In the genomic region with DNA sequence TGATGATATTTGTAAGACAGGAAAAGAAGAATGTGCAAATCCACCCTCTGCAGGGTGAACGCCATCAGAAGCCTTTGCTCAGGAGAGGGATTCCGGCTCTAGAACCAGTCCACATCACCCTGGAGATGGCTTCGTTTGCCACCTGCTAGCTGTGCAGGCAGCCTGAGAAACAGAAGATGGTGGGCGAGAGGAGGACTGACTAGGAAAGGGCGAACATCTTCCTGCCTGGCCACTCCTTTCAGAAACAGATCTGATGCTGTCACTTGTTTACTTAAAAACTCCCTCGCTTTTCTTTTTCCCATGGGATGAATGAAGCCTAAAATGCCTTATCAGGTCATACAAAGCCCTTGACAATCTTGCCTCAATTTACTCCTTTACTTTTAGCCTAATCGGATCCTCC, we compare ENCODE assay signal across 8 cellular contexts. TPM values are rescaled to one million over a fixed set of nuclear protein-coding genes. Genes with fewer than 3 reads are reported as not detected.
DNase-seq lines count a peak whose midpoint lies in the region; ATAC-seq and TF ChIP-seq lines count a peak whose summit lies in the region.

No MANE protein-coding gene starts in this region.

- peak overlapping the region; percentile 74 for H3K4me3 ChIP-seq in RWPE2 (ENCODE audit: severe bottlenecking)
- peak overlapping the region; percentile 70 to 100 (median 98) for H3K4me3 ChIP-seq in esophagus muscularis mucosa
- peak overlapping the region; percentile 99 for H3K4me3 ChIP-seq in psoas muscle

- TF ChIP-seq POLR2A in esophagus muscularis mucosa (IDR thresholded peaks at IDR 0.05; ENCODE audit: low read depth), result no peak

- H3K27ac ChIP-seq in RWPE2 (ENCODE audit: poor library complexity, severe bottlenecking) (no peak overlapping the region), esophagus muscularis mucosa (replicated peaks in 1 of 4) (peak overlapping the region in 2 of 4 donors; percentile 5 to 73), psoas muscle (no peak overlapping the region)

- H3K36me3 ChIP-seq in RWPE2 (ENCODE audit: low read depth), result no peaks in the 10 kb centered on the region; the same call in 1 of the 2 replicates
- no peaks in the 10 kb centered on the region for H3K36me3 ChIP-seq in esophagus muscularis mucosa
- no peaks in the 10 kb centered on the region for H3K36me3 ChIP-seq in psoas muscle (ENCODE audit: insufficient read depth in 1 of 2, low read depth in 1 of 2)

- ATAC-seq in RWPE2 (ENCODE audit: low read depth), result no peak
- ATAC-seq in psoas muscle, result no peak
- ATAC-seq in HG03159 (IDR thresholded peaks at IDR 0.05; ENCODE audit: unreplicated experiment), result no peak
- no peak for ATAC-seq in HG03469 (IDR thresholded peaks at IDR 0.05; ENCODE audit: unreplicated experiment)

- H3K4me1 ChIP-seq in RWPE2 (ENCODE audit: insufficient read depth, poor library complexity, severe bottlenecking), result peaks cover 7% of the 10 kb centered on the region
- H3K4me1 ChIP-seq in esophagus muscularis mucosa, result peaks cover 39 to 65% (median 64%) of the 10 kb centered on the region in 4 donors
- H3K4me1 ChIP-seq in psoas muscle, result peaks cover 34% of the 10 kb centered on the region

- no peak for TF ChIP-seq CTCF in RWPE2 (IDR thresholded peaks at IDR 0.05; ENCODE audit: poor library complexity, severe bottlenecking)
- no peak for TF ChIP-seq CTCF in esophagus muscularis mucosa (IDR thresholded peaks at IDR 0.05)
- no peak for TF ChIP-seq CTCF in psoas muscle (IDR thresholded peaks at IDR 0.05)

- TF ChIP-seq EP300 in esophagus muscularis mucosa (IDR thresholded peaks at IDR 0.05), result no peak

- H3K9me3 ChIP-seq in RWPE2 (ENCODE audit: severe bottlenecking), result no peaks in the 10 kb centered on the region
- H3K9me3 ChIP-seq in esophagus muscularis mucosa, result no peaks in the 10 kb centered on the region
- H3K9me3 ChIP-seq in psoas muscle, result no peaks in the 10 kb centered on the region

- 36% methylated on average over 7 of the region's 7 CpGs for WGBS in esophagus muscularis mucosa
- WGBS in psoas muscle, 3 donors, result 26 to 32% (median 29%) methylated on average over 7 of the region's 7 CpGs

- intact Hi-C loops in esophagus muscularis mucosa (cut with DNase I) (loop anchor here (10.0 kb wide), 1 partner anchor 210 kb away; a partner anchor contains a TSS), psoas muscle (cut with DNase I) (loop anchor here in 1 of 2 donors (10.0 kb wide), 1 partner anchor 110 kb away; no protein-coding TSS in a partner anchor)

- no peaks in the 10 kb centered on the region for H3K27me3 ChIP-seq in RWPE2 (ENCODE audit: insufficient read depth, poor library complexity, severe bottlenecking)
- peaks cover 0 to 7% (median 0%) of the 10 kb centered on the region in 4 donors for H3K27me3 ChIP-seq in esophagus muscularis mucosa
- no peaks in the 10 kb centered on the region for H3K27me3 ChIP-seq in psoas muscle (ENCODE audit: insufficient read depth in 3 of 3, low read length in 2 of 3)

- peak; percentile 10 to 52 (median 18) for DNase-seq in NCI-H1417 (lab: John Stamatoyannopoulos, UW)
- DNase-seq in NCI-H1417 treated with DMSO at 0.1 percent for 48 hours (lab: John Stamatoyannopoulos, UW), result no peak
- DNase-seq in RWPE2 (ENCODE audit: low spot score), result no peak
- no peak for DNase-seq in esophagus muscularis mucosa (ENCODE audit: extremely low spot score)
- DNase-seq in psoas muscle, result no peak
- no peak for DNase-seq in NCI-H2029 treated with DMSO at 0.1 percent for 48 hours (lab: John Stamatoyannopoulos, UW)

RNA-seq across cellular contexts. Expression of a gene that starts 1.2 kb away (rescaled TPM):
- 10 to 100 TPM; 49.2 to 80.8 (median 60.4) TPM for total RNA-seq in esophagus muscularis mucosa
- total RNA-seq in psoas muscle, result 10 to 100 TPM; 15.0 to 19.9 (median 18.2) TPM
- polyA plus RNA-seq in psoas muscle, result 1 to 10 TPM; 7.6 to 9.6 (median 8.2) TPM

RNA-seq across cellular contexts. Expression of a gene that starts 33.9 kb away (rescaled TPM):
- total RNA-seq in esophagus muscularis mucosa (10 to 100 TPM; 22.0 to 37.5 (median 30.2) TPM), psoas muscle (10 to 100 TPM; 19.2 to 25.5 (median 23.7) TPM)
- 10 to 100 TPM; 17.1 to 20.2 (median 18.1) TPM for polyA plus RNA-seq in psoas muscle

RNA-seq across cellular contexts. Expression of a gene that starts 34.0 kb away (rescaled TPM):
- total RNA-seq in esophagus muscularis mucosa (10 to 100 TPM; 15.1 to 24.1 (median 22.5) TPM), psoas muscle (10 to 100 TPM in 1 of 4 donors, 1 to 10 TPM in 3; 4.8 to 11.5 (median 8.0) TPM)
- polyA plus RNA-seq in psoas muscle, result 1 to 10 TPM; 4.2 to 6.5 (median 5.7) TPM

RNA-seq across cellular contexts. Expression of a gene that starts 58.3 kb away (rescaled TPM):
- not detected for total RNA-seq in esophagus muscularis mucosa
- not detected for total RNA-seq in psoas muscle
- not detected for polyA plus RNA-seq in psoas muscle

RNA-seq across cellular contexts. Expression of a gene that starts 59.7 kb away (rescaled TPM):
- total RNA-seq in esophagus muscularis mucosa (not detected), psoas muscle (not detected)
- not detected for polyA plus RNA-seq in psoas muscle

Comparison
In these comparisons a context has a peak if more than half of its experiments do, and no peak if none do; other contexts are left out.
1. DNase-seq: peak in NCI-H1417 (3 of 3); none in NCI-H1417 treated with DMSO at 0.1 percent for 48 hours (single experiment), RWPE2 (single experiment), esophagus muscularis mucosa (single experiment), psoas muscle (0 of 2) and NCI-H2029 treated with DMSO at 0.1 percent for 48 hours (single experiment).
2. Peak in every context shown above with its lines, with median percentiles within 50 percentile points of each other: H3K4me3 ChIP-seq.